Comparison of ENCODE assay signal across 5 cellular contexts in the genomic region with DNA sequence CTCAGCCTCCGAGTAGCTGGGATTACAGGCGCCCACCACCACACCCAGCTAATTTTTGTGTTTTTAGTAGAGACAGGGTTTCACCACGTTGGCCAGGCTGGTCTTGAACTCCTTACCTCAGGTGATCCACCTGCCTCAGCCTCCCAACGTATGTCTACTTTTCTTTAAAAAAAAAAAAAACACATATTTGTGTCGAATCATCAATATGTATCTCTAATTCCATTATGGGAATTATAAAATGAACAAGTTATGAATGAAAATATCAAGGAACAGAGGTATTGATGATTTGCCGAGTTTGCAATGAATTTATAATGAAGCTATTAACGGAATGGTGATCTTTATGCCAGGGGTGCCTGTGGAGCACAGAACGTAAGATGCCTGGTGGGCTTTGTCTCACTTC. TPM values are rescaled to one million over a fixed set of nuclear protein-coding genes. Genes with fewer than 3 reads are reported as not detected.
"Had no signal": no experiment of that assay in that cellular context is flagged by ENCODE, and none has a peak within 500 bp of the region (broad histone marks: within the 10 kb centered on the region; RNA-seq: fewer than 3 reads in every experiment).

No MANE protein-coding gene starts in this region.

RNA-seq across cellular contexts. Expression of a gene that starts 5.3 kb away (rescaled TPM):
- total RNA-seq: activated naive CD4-positive, alpha-beta T cell treated with anti-CD3 and anti-CD28 coated beads, Interleukin-2, amount 50 U/mL, for 72 hours; activated naive CD8-positive, alpha-beta T cell treated with anti-CD3 and anti-CD28 coated beads, Interleukin-2, amount 10 ng/mL, durations not matched to agents 7 days and 5 days; activated T-cell treated with anti-CD3 and anti-CD28 coated beads, Interleukin-2, amount 50 U/mL, for 72 hours; activated T-helper 1 cell treated with anti-CD3 and anti-CD28 coated beads, Interleukin-12 subunit alpha, Interleukin-12 subunit beta, Interleukin-2, Interleukin-4 antibody, amounts not matched to agents 30 ng/mL and 10 ng/mL and 1 ng/mL, durations not matched to agents 14 hours and 24 hours and 36 hours; activated T-helper 2 cell treated with anti-CD3 and anti-CD28 coated beads, Interferon-gamma antibody, Interleukin-2, Interleukin-4, amounts not matched to agents 10 μg/mL and 5 μg/mL and 100 μg/mL, durations not matched to agents 14 hours and 24 hours and 36 hours had no signal
